ENCODE assay signal across 1 cellular context in genomic region chr6:10759312-10759839, GRCh38.
TF ChIP-seq lines count a peak whose summit lies in the region.

No MANE protein-coding gene starts in this region.

TF ChIP-seq in H1, 55 proteins besides CTCF, POLR2A, EP300 and RAD21:
- TF ChIP-seq TEAD4 (IDR thresholded peaks at IDR 0.05; ENCODE audit: low read depth, low read length) (peak; percentile 38; the same call in 1 of the 2 replicates), ZNF274 (IDR thresholded peaks at IDR 0.05; ENCODE audit: borderline replicate concordance, extremely low read depth, low read length) (no peak), JUN (IDR thresholded peaks at IDR 0.05; ENCODE audit: low read depth, low read length) (0 out of 2 replicates have a peak, but pooled peaks have one; percentile 30), CBX8 (IDR thresholded peaks at IDR 0.05; ENCODE audit: borderline replicate concordance, low read depth, low read length) (no peak), SP2 (IDR thresholded peaks at IDR 0.05; ENCODE audit: low read length) (no peak), KDM4A (IDR thresholded peaks at IDR 0.05; ENCODE audit: low read depth, low read length, severe bottlenecking) (no peak), RFX5 (IDR thresholded peaks at IDR 0.05; ENCODE audit: borderline replicate concordance, low read depth, low read length) (no peak), CEBPB (IDR thresholded peaks at IDR 0.05; ENCODE audit: low read depth, low read length) (no peak), RNF2 (IDR thresholded peaks at IDR 0.05; ENCODE audit: borderline replicate concordance, low read depth, low read length, missing control alignments, poor library complexity, severe bottlenecking) (no peak), PHF8 (conservative IDR thresholded peaks at IDR 0.05; ENCODE audit: low read depth, low read length) (no peak), ATF3 (IDR thresholded peaks at IDR 0.05; ENCODE audit: insufficient read depth, low read depth, low read length) (no peak), HDAC2 (IDR thresholded peaks at IDR 0.05; ENCODE audit: borderline replicate concordance in 1 of 2, low read depth in 2 of 2, low read length in 2 of 2) (no peak), SUZ12 (IDR thresholded peaks at IDR 0.05; ENCODE audit: low read length) (no peak), KDM1A (IDR thresholded peaks at IDR 0.05; ENCODE audit: borderline replicate concordance, low read length) (no peak), E2F6 (IDR thresholded peaks at IDR 0.05) (no peak), TCF12 (IDR thresholded peaks at IDR 0.05; ENCODE audit: low read depth, low read length) (no peak), FOSL1 (IDR thresholded peaks at IDR 0.05; ENCODE audit: insufficient read depth, low read depth, low read length) (no peak), CHD2 (IDR thresholded peaks at IDR 0.05; ENCODE audit: low read length) (no peak), SIRT6 (IDR thresholded peaks at IDR 0.05; ENCODE audit: low read length) (no peak), BRCA1 (IDR thresholded peaks at IDR 0.05; ENCODE audit: low read depth, low read length) (no peak), BACH1 (IDR thresholded peaks at IDR 0.05; ENCODE audit: low read length) (peak; percentile 93), TAF7 (optimal IDR thresholded peaks at IDR 0.05; ENCODE audit: borderline replicate concordance, low read depth, low read length) (no peak), HDAC6 (IDR thresholded peaks at IDR 0.05; ENCODE audit: low read depth, low read length) (no peak), SIX5 (IDR thresholded peaks at IDR 0.05; ENCODE audit: low read depth, low read length) (no peak), SP1 (IDR thresholded peaks at IDR 0.05; ENCODE audit: low read depth, low read length) (no peak), POU5F1 (IDR thresholded peaks at IDR 0.05; ENCODE audit: low read depth, low read length) (no peak), TBP (IDR thresholded peaks at IDR 0.05; ENCODE audit: low read depth, low read length) (no peak), CTBP2 (IDR thresholded peaks at IDR 0.05; ENCODE audit: borderline replicate concordance, insufficient read depth, insufficient read length, low read length) (no peak), NRF1 (IDR thresholded peaks at IDR 0.05; ENCODE audit: low read depth, low read length) (no peak), CBX5 (IDR thresholded peaks at IDR 0.05; ENCODE audit: low read depth, low read length) (no peak), KDM5A (IDR thresholded peaks at IDR 0.05; ENCODE audit: low read length) (no peak), GTF2F1 (IDR thresholded peaks at IDR 0.05; ENCODE audit: borderline replicate concordance, low read depth, low read length) (no peak), SP4 (IDR thresholded peaks at IDR 0.05; ENCODE audit: low read length) (no peak), SRF (IDR thresholded peaks at IDR 0.05; ENCODE audit: low read depth, low read length) (no peak), EGR1 (IDR thresholded peaks at IDR 0.05; ENCODE audit: borderline replicate concordance, low read depth, low read length) (no peak), YY1 (IDR thresholded peaks at IDR 0.05; ENCODE audit: low read depth, low read length) (no peak), BCL11A (IDR thresholded peaks at IDR 0.05; ENCODE audit: low read depth in 2 of 2, low read length in 2 of 2) (no peak), SAP30 (IDR thresholded peaks at IDR 0.05; ENCODE audit: insufficient read depth, insufficient replicate concordance, low read length) (no peak), JUND (IDR thresholded peaks at IDR 0.05; ENCODE audit: low read length) (peak; percentile 95), MAFK (IDR thresholded peaks at IDR 0.05; ENCODE audit: low read depth, low read length) (peak; percentile 84), RXRA (IDR thresholded peaks at IDR 0.05; ENCODE audit: insufficient read depth, low read depth, low read length) (no peak)
